ENCODE assay signal across 8 cellular contexts in genomic region chr6:37783831-37784584, GRCh38. TPM values are rescaled to one million over a fixed set of nuclear protein-coding genes. Genes with fewer than 3 reads are reported as not detected.
DNase-seq lines count a peak whose midpoint lies in the region; ATAC-seq and TF ChIP-seq lines count a peak whose summit lies in the region.

No MANE protein-coding gene starts in this region.

- H3K27me3 ChIP-seq in ascending aorta: no peaks in the 10 kb centered on the region
- H3K27me3 ChIP-seq in gastrocnemius medialis: no peaks in the 10 kb centered on the region

- H3K27ac ChIP-seq in ascending aorta: peak overlapping the region in 1 of 2 donors; percentile 19
- H3K27ac ChIP-seq in gastrocnemius medialis: no peak overlapping the region

- H3K4me3 ChIP-seq in ascending aorta: peak overlapping the region; percentile 45 to 70
- peak overlapping the region; percentile 55 for H3K4me3 ChIP-seq in iPS-11a (ENCODE audit: low read depth, low read length)
- H3K4me3 ChIP-seq in gastrocnemius medialis: peak overlapping the region; percentile 50 to 72 (median 56)

- no peak for TF ChIP-seq POLR2A in gastrocnemius medialis (IDR thresholded peaks at IDR 0.05)

- ATAC-seq in gastrocnemius medialis: peak; percentile 57 to 60
- no peak for ATAC-seq in HG03135 (IDR thresholded peaks at IDR 0.05; ENCODE audit: unreplicated experiment)

- TF ChIP-seq CTCF in ascending aorta (IDR thresholded peaks at IDR 0.05): peak in 1 of 3 experiments; percentile 29
- peak in 2 of 5 experiments; percentile 22 to 31 for TF ChIP-seq CTCF in gastrocnemius medialis (IDR thresholded peaks at IDR 0.05 in 4 of 5, conservative IDR thresholded peaks at IDR 0.05 in 1 of 5)

- H3K9me3 ChIP-seq in ascending aorta (no peaks in the 10 kb centered on the region), gastrocnemius medialis (no peaks in the 10 kb centered on the region)

- DNase-seq in G401 (ENCODE audit: low spot score) (peak; percentile 57), NCI-H2107 treated with DMSO at 0.1 percent for 48 hours (lab: John Stamatoyannopoulos, UW; ENCODE audit: unreplicated experiment) (peak; percentile 37), ascending aorta (ENCODE audit: low spot score in 2 of 2) (peak in 1 of 2 donors; percentile 65), gastrocnemius medialis (no peak)
- no peak for DNase-seq in effector CD8-positive, alpha-beta T cell (lab: John Stamatoyannopoulos, UW)
- DNase-seq in activated effector memory CD4-positive, alpha-beta T cell treated with Interleukin-2 at 50 U/mL for 16 hours: no peak

- in situ Hi-C loops in G401 (cut with HindIII; ENCODE audit: low sequenced_read_pairs): no loop called here
- in situ Hi-C loops in gastrocnemius medialis (cut with MboI; ENCODE audit: low sequenced_read_pairs in 4 of 4): loop anchor here in 2 of 4 donors (10.0 to 25.0 kb wide), 2 partner anchors 231 to 703 kb away; no protein-coding TSS in a partner anchor

- intact Hi-C loops in ascending aorta (cut with DNase I): no loop called here
- intact Hi-C loops in gastrocnemius medialis (cut with DNase I; ENCODE audit: low total_unique reads): no loop called here

- peaks cover 0 to 2% of the 10 kb centered on the region in 2 donors for H3K4me1 ChIP-seq in ascending aorta
- H3K4me1 ChIP-seq in gastrocnemius medialis: peaks cover 7 to 13% of the 10 kb centered on the region in 2 donors

- no peaks in the 10 kb centered on the region for H3K36me3 ChIP-seq in ascending aorta
- H3K36me3 ChIP-seq in gastrocnemius medialis: no peaks in the 10 kb centered on the region

RNA-seq across cellular contexts. Expression of gene ZFAND3, which starts 35.5 kb away (rescaled TPM):
- 34.7 and 36.2 TPM in 2 replicates for total RNA-seq in G401 (2014; rRNA removed; shearing (Covaris generic))
- total RNA-seq in ascending aorta: 32.7 TPM
- 10 to 100 TPM; 45.0 to 55.2 (median 49.5) TPM for total RNA-seq in gastrocnemius medialis

Comparison
In these comparisons a context has a peak if more than half of its experiments do, and no peak if none do; other contexts are left out.
1. DNase-seq: peak in G401 (single experiment) and NCI-H2107 treated with DMSO at 0.1 percent for 48 hours (single experiment); none in gastrocnemius medialis (0 of 2), effector CD8-positive, alpha-beta T cell (single experiment) and activated effector memory CD4-positive, alpha-beta T cell treated with Interleukin-2 at 50 U/mL for 16 hours (single experiment).
2. Peak in every context shown above with its lines, with median percentiles within 50 percentile points of each other: H3K4me3 ChIP-seq.